Comparison of ENCODE assay signal across 8 cellular contexts in the genomic region with DNA sequence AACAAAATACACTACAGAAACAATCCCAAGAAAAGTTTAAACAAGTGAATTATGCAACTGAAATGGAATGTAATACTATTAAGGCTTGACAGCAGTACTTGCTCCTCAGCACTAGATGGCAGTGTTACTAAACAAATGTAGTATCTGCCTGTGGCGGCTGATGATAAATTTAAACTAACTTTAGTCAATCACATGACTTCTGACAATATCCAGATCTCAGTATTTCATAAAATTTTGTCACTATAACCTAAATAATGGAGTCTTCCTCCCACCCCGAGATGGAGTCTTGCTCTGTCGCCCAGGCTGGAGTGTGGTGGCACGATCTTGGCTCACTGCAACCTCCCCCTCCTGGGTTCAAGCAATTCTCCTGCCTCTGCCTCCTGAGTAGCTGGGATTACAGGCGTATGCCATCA. TPM values are rescaled to one million over a fixed set of nuclear protein-coding genes. Genes with fewer than 3 reads are reported as not detected.
A peak's percentile ranks its signal among the peaks of the same experiment; 100 is the strongest.
DNase-seq lines count a peak whose midpoint lies in the region; ATAC-seq and TF ChIP-seq lines count a peak whose summit lies in the region.
"Not testable (repeated sequence)": the region's sequence is repeated elsewhere in the genome, so short reads cannot be mapped to it uniquely, and the experiment has no call there.

No MANE protein-coding gene starts in this region.

- ATAC-seq in CD8-positive, alpha-beta T cell, result peak; percentile 89

- not testable (repeated sequence) for H3K27ac ChIP-seq in CD8-positive, alpha-beta T cell (ENCODE audit: low read depth, low read length)
- H3K27ac ChIP-seq in GM23248, result peak overlapping the region; percentile 8; the same call in 1 of the 2 replicates

- not testable (repeated sequence) for H3K9ac ChIP-seq in GM23248

- CTCF ChIA-PET in CD8-positive, alpha-beta T cell (lab: Charles Lee), result interaction anchor here (0.7 to 4.3 kb wide), 9 partner anchors 9 to 424 kb away, joined by 3 to 25 read pairs (median 4); no protein-coding TSS in a partner anchor

- not testable (repeated sequence) for H3K79me2 ChIP-seq in GM23248 (ENCODE audit: insufficient read depth)

- H3K9me3 ChIP-seq in CD8-positive, alpha-beta T cell (ENCODE audit: low read length); GM23248 (ENCODE audit: low read depth): not testable (repeated sequence)

- not testable (repeated sequence) for H3K4me1 Mint-ChIP-seq in CD8-positive, alpha-beta T cell (ENCODE audit: low read depth)

- H3K36me3 ChIP-seq in CD8-positive, alpha-beta T cell (ENCODE audit: insufficient read depth, low read length), result peaks cover 12% of the 10 kb centered on the region
- H3K36me3 ChIP-seq in GM23248 (ENCODE audit: low read depth), result peaks cover 28% of the 10 kb centered on the region

- H3K27me3 Mint-ChIP-seq in CD8-positive, alpha-beta T cell (ENCODE audit: low read depth), result not testable (repeated sequence)

- H3K4me1 ChIP-seq in CD8-positive, alpha-beta T cell (ENCODE audit: insufficient read depth, low read length); GM23248 (ENCODE audit: insufficient read depth): not testable (repeated sequence)

- peaks cover 65% of the 10 kb centered on the region for H3K36me3 Mint-ChIP-seq in CD8-positive, alpha-beta T cell

- H4K20me1 ChIP-seq in GM23248 (ENCODE audit: insufficient read depth), result not testable (repeated sequence)

- peaks cover 18% of the 10 kb centered on the region for H3F3A ChIP-seq in GM23248 (ENCODE audit: insufficient read depth)

- peak; percentile 82 for TF ChIP-seq CTCF in CD8-positive, alpha-beta T cell (IDR thresholded peaks at IDR 0.05)
- peak; percentile 88 for TF ChIP-seq CTCF in fibroblast of pulmonary artery (IDR thresholded peaks at IDR 0.05; ENCODE audit: low read length, missing control alignments)

- not testable (repeated sequence) for H3K27me3 ChIP-seq in CD8-positive, alpha-beta T cell (ENCODE audit: insufficient read depth, low read length); GM23248 (replicated peaks; ENCODE audit: insufficient read depth)

- DNase-seq in CD8-positive, alpha-beta T cell, result peak in 1 of 7 experiments; percentile 13
- DNase-seq in GM23248 (peak; percentile 83), NCI-H1048 (lab: John Stamatoyannopoulos, UW) (peak; percentile 10), RPMI7951 (ENCODE audit: low read depth) (peak; percentile 54), amniotic stem cell (lab: John Stamatoyannopoulos, UW) (peak; percentile 57), fibroblast of pulmonary artery (ENCODE audit: low read depth) (peak; percentile 76), medulla oblongata (ENCODE audit: extremely low spot score) (peak; percentile 72)
- peak; percentile 2 for DNase-seq in stimulated activated CD8-positive, alpha-beta memory T cell treated with anti-CD3 and anti-CD28 coated beads, Interleukin-12 subunit alpha, Interleukin-12 subunit beta, amount 100 ng/mL, for 1 hour (ENCODE audit: low read depth)

- H3K9me2 ChIP-seq in GM23248 (ENCODE audit: insufficient read depth), result not testable (repeated sequence)

- not testable (repeated sequence) for H3K4me2 ChIP-seq in GM23248 (ENCODE audit: unreplicated experiment)

- H3K4me3 Mint-ChIP-seq in CD8-positive, alpha-beta T cell, result not testable (repeated sequence)

- H3K4me3 ChIP-seq in CD8-positive, alpha-beta T cell (ENCODE audit: low read depth, low read length); GM23248; fibroblast of pulmonary artery (replicated peaks; ENCODE audit: low read depth, low read length): not testable (repeated sequence)

- POLR2A ChIA-PET in CD8-positive, alpha-beta T cell (lab: Charles Lee), result not testable (repeated sequence)

- H3K27ac Mint-ChIP-seq in CD8-positive, alpha-beta T cell, result peak overlapping the region; percentile 3

- H2AFZ ChIP-seq in GM23248, result not testable (repeated sequence)

- WGBS in GM23248 (ENCODE audit: low coverage in 1 of 2, low lambda C conversion rate in 2 of 2, missing lambda C conversion rate in 2 of 2), 2 experiments, result 31 to 33% methylated on average over 5 of the region's 5 CpGs

- H3K9me3 Mint-ChIP-seq in CD8-positive, alpha-beta T cell, result not testable (repeated sequence)

- in situ Hi-C loops in GM23248 (cut with MboI), result not testable (repeated sequence)

- intact Hi-C loops in CD8-positive, alpha-beta T cell (cut with DNase I, micrococcal nuclease), result loop anchor here (1.0 to 10.0 kb wide), 4 partner anchors 47 to 411 kb away; a partner anchor contains a TSS

RNA-seq across cellular contexts. Expression of a gene that starts 43.8 kb away (rescaled TPM):
- total RNA-seq in CD8-positive, alpha-beta T cell, result 10 to 100 TPM; 94.5 to 99.9 TPM
- total RNA-seq in GM23248 (2014; rRNA removed; shearing (Covaris generic)), result 239 and 256 TPM in 2 replicates
- polyA plus RNA-seq in GM23248 (2016; fragmentation: Nextera tagmentation; extraction: Ambion mirVana), result 129 and 134 TPM in 2 replicates
- 761 and 779 TPM in 2 replicates for total RNA-seq in RPMI7951 (2014; rRNA removed; shearing (Covaris generic))

RNA-seq across cellular contexts. Expression of a gene that starts 47.7 kb away (rescaled TPM):
- 10 to 100 TPM; 71.8 to 80.4 TPM for total RNA-seq in CD8-positive, alpha-beta T cell
- 10.6 and 13.1 TPM in 2 replicates for total RNA-seq in GM23248 (2014; rRNA removed; shearing (Covaris generic))
- 27.2 and 30.2 TPM in 2 replicates for polyA plus RNA-seq in GM23248 (2016; fragmentation: Nextera tagmentation; extraction: Ambion mirVana)
- total RNA-seq in RPMI7951 (2014; rRNA removed; shearing (Covaris generic)), result 13.7 and 14.4 TPM in 2 replicates
